In genomic region chr6:119728935-119729334, GRCh38 we compare ENCODE assay signal across 21 cellular contexts.
DNase-seq lines count a peak whose midpoint lies in the region; ATAC-seq, FAIRE-seq and TF ChIP-seq lines count a peak whose summit lies in the region.
"Had no signal": no experiment of that assay in that cellular context is flagged by ENCODE, and none has a peak within 500 bp of the region (broad histone marks: within the 10 kb centered on the region; RNA-seq: fewer than 3 reads in every experiment).

No MANE protein-coding gene starts in this region.

- BruUV-seq in PC-9 (replicated peaks; lab: Mats Ljungman, UMichigan): no TSS peak

- H3K27me3 Mint-ChIP-seq in naive thymus-derived CD4-positive, alpha-beta T cell: peaks cover 6 to 27% (median 12%) of the 10 kb centered on the region in 5 donors
- peaks cover 14 to 38% of the 10 kb centered on the region in 2 donors for H3K27me3 Mint-ChIP-seq in effector memory CD8-positive, alpha-beta T cell

- no peak for TF ChIP-seq EP300 in SK-N-SH (IDR thresholded peaks at IDR 0.05; ENCODE audit: borderline replicate concordance in 1 of 2, low read depth in 1 of 2, low read length in 1 of 2)

- H4K20me1 ChIP-seq in PC-9 (ENCODE audit: insufficient read depth) (no peaks in the 10 kb centered on the region), SK-N-SH (ENCODE audit: insufficient read depth) (no peaks in the 10 kb centered on the region)

- no peaks in the 10 kb centered on the region; the same call in 1 of the 2 replicates for H3K79me2 ChIP-seq in PC-9 (ENCODE audit: low read depth)
- no peaks in the 10 kb centered on the region for H3K79me2 ChIP-seq in SK-N-SH (ENCODE audit: insufficient read depth)

- H3K4me3 ChIP-seq in PC-9 (peak overlapping the region; percentile 56), SK-N-SH (ENCODE audit: low read depth in 2 of 2, low read length in 1 of 2) (no peak overlapping the region)
- no peak overlapping the region for H3K4me3 ChIP-seq in naive thymus-derived CD4-positive, alpha-beta T cell (ENCODE audit: low read length)
- H3K4me3 ChIP-seq: ascending aorta, right atrium auricular region, thoracic aorta had no signal

- peak overlapping the region; percentile 79 for H2AFZ ChIP-seq in PC-9
- H2AFZ ChIP-seq in SK-N-SH (ENCODE audit: low read depth): no peak overlapping the region

- H3K4me2 ChIP-seq in PC-9: peak overlapping the region; percentile 84
- no peak overlapping the region for H3K4me2 ChIP-seq in SK-N-SH

- no peaks in the 10 kb centered on the region for H3K4me1 Mint-ChIP-seq in naive thymus-derived CD4-positive, alpha-beta T cell
- H3K4me1 Mint-ChIP-seq in effector memory CD8-positive, alpha-beta T cell (ENCODE audit: low read depth in 2 of 2): peaks cover 0 to 4% of the 10 kb centered on the region in 2 donors
- H3K4me1 Mint-ChIP-seq: activated CD4-positive, alpha-beta memory T cell treated with anti-CD3 and anti-CD28 coated beads, Interleukin-2, amount 10 ng/mL, durations not matched to agents 7 days and 5 days had no signal

- FAIRE-seq in urothelium cell line (lab: Jason Lieb, UNC): no peak
- FAIRE-seq: keratinocyte had no signal

- CTCF ChIA-PET in PC-9 (lab: Charles Lee) (no interaction called here), SK-N-SH (lab: Yijun Ruan, JAX) (no interaction called here)
- CTCF ChIA-PET in naive thymus-derived CD4-positive, alpha-beta T cell (lab: Charles Lee): interaction anchor here (0.6 kb wide), 1 partner anchor 26 kb away, joined by 3 read pairs; no protein-coding TSS in a partner anchor

- POLR2A ChIA-PET in PC-9 (lab: Charles Lee; ENCODE audit: unreplicated experiment): interaction anchor here (0.6 kb wide), 1 partner anchor 1589 kb away, joined by 4 read pairs; no protein-coding TSS in a partner anchor
- POLR2A ChIA-PET in naive thymus-derived CD4-positive, alpha-beta T cell (lab: Charles Lee): no interaction called here
- POLR2A ChIA-PET in SK-N-SH (lab: Yijun Ruan, JAX): no interaction called here

- no peak overlapping the region for H3K4me3 Mint-ChIP-seq in naive thymus-derived CD4-positive, alpha-beta T cell
- H3K4me3 Mint-ChIP-seq in effector memory CD8-positive, alpha-beta T cell: no peak overlapping the region
- H3K4me3 Mint-ChIP-seq: activated CD4-positive, alpha-beta memory T cell treated with anti-CD3 and anti-CD28 coated beads, Interleukin-2, amount 10 ng/mL, durations not matched to agents 7 days and 5 days had no signal

- no peak overlapping the region for H3K9ac ChIP-seq in SK-N-SH

- H3K27ac Mint-ChIP-seq in naive thymus-derived CD4-positive, alpha-beta T cell: no peak overlapping the region
- no peak overlapping the region for H3K27ac Mint-ChIP-seq in effector memory CD8-positive, alpha-beta T cell
- H3K27ac Mint-ChIP-seq: activated CD4-positive, alpha-beta memory T cell treated with anti-CD3 and anti-CD28 coated beads, Interleukin-2, amount 10 ng/mL, durations not matched to agents 7 days and 5 days had no signal

- peaks cover 29% of the 10 kb centered on the region for H3F3A ChIP-seq in PC-9 (ENCODE audit: insufficient read depth, low read depth)
- H3F3A ChIP-seq in SK-N-SH (replicated peaks; ENCODE audit: insufficient read depth): no peaks in the 10 kb centered on the region

- peaks cover 41% of the 10 kb centered on the region for H3K4me1 ChIP-seq in PC-9 (replicated peaks; ENCODE audit: insufficient read depth)
- no peaks in the 10 kb centered on the region for H3K4me1 ChIP-seq in naive thymus-derived CD4-positive, alpha-beta T cell (ENCODE audit: control insufficient read depth in 2 of 2, insufficient read depth in 2 of 2, low read length in 2 of 2)
- no peaks in the 10 kb centered on the region for H3K4me1 ChIP-seq in SK-N-SH (ENCODE audit: control insufficient read depth in 1 of 2, insufficient read depth in 2 of 2, low read depth in 1 of 2, low read length in 1 of 2)
- H3K4me1 ChIP-seq: ascending aorta, right atrium auricular region had no signal

- H3K36me3 ChIP-seq in PC-9 (ENCODE audit: low read depth) (0 out of 2 replicates have a peak, but pooled peaks cover 13% of the 10 kb centered on the region), SK-N-SH (replicated peaks in 1 of 2; ENCODE audit: control insufficient read depth in 1 of 2, insufficient read depth in 2 of 2, low read length in 1 of 2) (no peaks in the 10 kb centered on the region)
- no peaks in the 10 kb centered on the region for H3K36me3 ChIP-seq in naive thymus-derived CD4-positive, alpha-beta T cell (ENCODE audit: control insufficient read depth in 2 of 3, insufficient read depth in 3 of 3, low read length in 3 of 3)
- H3K36me3 ChIP-seq: ascending aorta, right atrium auricular region, thoracic aorta had no signal

- no peak for DNase-seq in PC-9
- DNase-seq in naive thymus-derived CD4-positive, alpha-beta T cell: no peak
- DNase-seq in SK-N-SH: no peak
- DNase-seq in urothelium cell line (ENCODE audit: low spot score): no peak
- DNase-seq in effector memory CD8-positive, alpha-beta T cell: no peak
- DNase-seq: activated CD4-positive, alpha-beta memory T cell treated with anti-CD3 and anti-CD28 coated beads, Interleukin-2, amount 10 ng/mL, durations not matched to agents 7 days and 5 days; activated effector memory CD4-positive, alpha-beta T cell treated with Interleukin-2 at 50 U/mL for 16 hours; DMS153; mesenchymal stem cell; NCI-H2171 treated with DMSO at 0.1 percent for 48 hours; NK-92 treated with Interleukin-12 subunit alpha and Interleukin-12 subunit beta, amount 100 ng/mL, for 24 hours; SIG-M5; stimulated activated CD4-positive, alpha-beta T cell treated with anti-CD3 and anti-CD28 coated beads, Interleukin-1b, Interleukin-23, amount 100 ng/mL, for 48 hours; T1000 had no signal

- H3K9me2 ChIP-seq in PC-9 (ENCODE audit: insufficient read depth) (no peaks in the 10 kb centered on the region), SK-N-SH (no peaks in the 10 kb centered on the region)

- H3K27ac ChIP-seq in PC-9 (peak overlapping the region; percentile 98), SK-N-SH (ENCODE audit: low read depth in 2 of 2, low read length in 1 of 2) (no peak overlapping the region)
- H3K27ac ChIP-seq in naive thymus-derived CD4-positive, alpha-beta T cell (ENCODE audit: low read depth, low read length): no peak overlapping the region
- H3K27ac ChIP-seq: ascending aorta, right atrium auricular region, thoracic aorta had no signal

- H3K27me3 ChIP-seq in PC-9 (ENCODE audit: insufficient read depth, low read depth) (no peaks in the 10 kb centered on the region), SK-N-SH (ENCODE audit: insufficient read depth) (no peaks in the 10 kb centered on the region)
- no peaks in the 10 kb centered on the region for H3K27me3 ChIP-seq in naive thymus-derived CD4-positive, alpha-beta T cell (ENCODE audit: control insufficient read depth in 2 of 2, insufficient read depth in 2 of 2, low read length in 2 of 2)
- H3K27me3 ChIP-seq: ascending aorta, right atrium auricular region had no signal

- peaks cover 5% of the 10 kb centered on the region for H3K9me3 ChIP-seq in PC-9 (ENCODE audit: insufficient read depth, low read depth)
- H3K9me3 ChIP-seq in naive thymus-derived CD4-positive, alpha-beta T cell (ENCODE audit: control insufficient read depth in 2 of 3, low read length in 3 of 3): no peaks in the 10 kb centered on the region
- peaks cover 5% of the 10 kb centered on the region; the same call in 1 of the 2 replicates for H3K9me3 ChIP-seq in SK-N-SH
- H3K9me3 ChIP-seq: ascending aorta, thoracic aorta had no signal

- peaks cover 0 to 2% (median 0%) of the 10 kb centered on the region in 11 donors for H3K9me3 Mint-ChIP-seq in naive thymus-derived CD4-positive, alpha-beta T cell
- no peaks in the 10 kb centered on the region for H3K9me3 Mint-ChIP-seq in effector memory CD8-positive, alpha-beta T cell
- H3K9me3 Mint-ChIP-seq: activated CD4-positive, alpha-beta memory T cell treated with anti-CD3 and anti-CD28 coated beads, Interleukin-2, amount 10 ng/mL, durations not matched to agents 7 days and 5 days had no signal

- ATAC-seq in GM18909 (IDR thresholded peaks at IDR 0.05; ENCODE audit: poor library complexity, unreplicated experiment): peak; percentile 85
- ATAC-seq in GM21619 (IDR thresholded peaks at IDR 0.05; ENCODE audit: unreplicated experiment): peak; percentile 74
- peak; percentile 50 for ATAC-seq in HG03108 (IDR thresholded peaks at IDR 0.05; ENCODE audit: unreplicated experiment)
- no peak for ATAC-seq in naive thymus-derived CD4-positive, alpha-beta T cell
- ATAC-seq in effector memory CD8-positive, alpha-beta T cell (replicated peaks): no peak

- no peak for TF ChIP-seq RAD21 in SK-N-SH (IDR thresholded peaks at IDR 0.05; ENCODE audit: low read length)

- H3K36me3 Mint-ChIP-seq in naive thymus-derived CD4-positive, alpha-beta T cell: no peaks in the 10 kb centered on the region
- no peaks in the 10 kb centered on the region for H3K36me3 Mint-ChIP-seq in effector memory CD8-positive, alpha-beta T cell (ENCODE audit: insufficient read depth)

- TF ChIP-seq CTCF in PC-9 (conservative IDR thresholded peaks at IDR 0.05) (no peak), SK-N-SH (IDR thresholded peaks at IDR 0.05) (no peak)

- intact Hi-C loops in PC-9 (cut with micrococcal nuclease; ENCODE audit: unreplicated experiment): loop anchor here (2.0 to 5.0 kb wide), 2 partner anchors 187 to 598 kb away; no protein-coding TSS in a partner anchor
- intact Hi-C loops in naive thymus-derived CD4-positive, alpha-beta T cell (cut with micrococcal nuclease): no loop called here

- 42% methylated on average over 3 of the region's 3 CpGs for WGBS in SK-N-SH (ENCODE audit: low lambda C conversion rate)

TF ChIP-seq in SK-N-SH, 30 proteins besides CTCF, POLR2A, EP300 and RAD21 (continues in another document):
- no peak for TF ChIP-seq ELF1 (IDR thresholded peaks at IDR 0.05)
- TF ChIP-seq IRF3 (IDR thresholded peaks at IDR 0.05; ENCODE audit: low read depth, low read length): no peak

Comparison
In these comparisons a context has a peak if more than half of its experiments do, and no peak if none do; other contexts are left out.
1. ATAC-seq: peak in GM18909 (single experiment), GM21619 (single experiment) and HG03108 (single experiment); none in naive thymus-derived CD4-positive, alpha-beta T cell (single experiment) and effector memory CD8-positive, alpha-beta T cell (single experiment).